Comparison of ENCODE assay signal across 10 cellular contexts in genomic region chr12:84497819-84498218, GRCh38.
DNase-seq lines count a peak whose midpoint lies in the region; ATAC-seq and TF ChIP-seq lines count a peak whose summit lies in the region.
"Had no signal": no experiment of that assay in that cellular context is flagged by ENCODE, and none has a peak within 500 bp of the region (broad histone marks: within the 10 kb centered on the region; RNA-seq: fewer than 3 reads in every experiment).

No MANE protein-coding gene starts in this region.

- POLR2A ChIA-PET in BJ (lab: Charles Lee) (no interaction called here), PC-3 (lab: Charles Lee; ENCODE audit: unreplicated experiment) (no interaction called here)

- ATAC-seq in PC-3 (no peak), Right ventricle myocardium superior (ENCODE audit: poor library complexity) (no peak)
- ATAC-seq in stimulated activated naive CD8-positive, alpha-beta T cell treated with anti-CD3 and anti-CD28 coated beads, Interleukin-15, Interleukin-2, amounts not matched to agents 100 U/mL and 50 U/mL, for 24 hours, result no peak

- no peaks in the 10 kb centered on the region for H3K27me3 ChIP-seq in BJ (ENCODE audit: control insufficient read depth, insufficient read depth, low read length)
- H3K27me3 ChIP-seq in GM23248 (replicated peaks; ENCODE audit: insufficient read depth), result no peaks in the 10 kb centered on the region
- no peaks in the 10 kb centered on the region for H3K27me3 ChIP-seq in PC-3 (ENCODE audit: low read length)
- H3K27me3 ChIP-seq in hepatocyte, result no peaks in the 10 kb centered on the region

- DNase-seq in BJ (ENCODE audit: low read depth) (no peak), GM23248 (peak; percentile 9), PC-3 (peak; percentile 25), hepatocyte (ENCODE audit: low spot score) (no peak), EL (no peak), NCI-H128 (lab: John Stamatoyannopoulos, UW; ENCODE audit: unreplicated experiment) (no peak), Right ventricle myocardium superior (no peak)
- DNase-seq in stimulated activated naive CD8-positive, alpha-beta T cell treated with anti-CD3 and anti-CD28 coated beads, Interleukin-15, Interleukin-2, amounts not matched to agents 100 U/mL and 50 U/mL, for 24 hours, result no peak
- DNase-seq: activated naive CD4-positive, alpha-beta T cell had no signal

- no peaks in the 10 kb centered on the region for H3K4me1 ChIP-seq in GM23248 (ENCODE audit: insufficient read depth)
- peaks cover 17% of the 10 kb centered on the region for H3K4me1 ChIP-seq in PC-3 (ENCODE audit: insufficient read depth, low read length)
- no peaks in the 10 kb centered on the region for H3K4me1 ChIP-seq in hepatocyte (ENCODE audit: insufficient read depth)

- BruUV-seq in PC-3 (replicated peaks; lab: Mats Ljungman, UMichigan), result no TSS peak

- no peak overlapping the region for H3K27ac ChIP-seq in GM23248
- no peak overlapping the region for H3K27ac ChIP-seq in PC-3 (ENCODE audit: low read length)
- no peak overlapping the region for H3K27ac ChIP-seq in hepatocyte
- H3K27ac ChIP-seq: epithelial cell of prostate had no signal

- H3K9me2 ChIP-seq in GM23248 (ENCODE audit: insufficient read depth) (no peaks in the 10 kb centered on the region), PC-3 (replicated peaks; ENCODE audit: low read length) (no peaks in the 10 kb centered on the region), hepatocyte (replicated peaks; ENCODE audit: insufficient read depth) (no peaks in the 10 kb centered on the region)

- CTCF ChIA-PET in BJ (lab: Yijun Ruan, JAX), result interaction anchor here (1.0 to 1.5 kb wide), 5 partner anchors 8 to 1812 kb away, joined by 3 to 6 read pairs (median 3); no protein-coding TSS in a partner anchor
- CTCF ChIA-PET in PC-3 (lab: Charles Lee), result interaction anchor here (0.7 kb wide), 1 partner anchor 881 kb away, joined by 3 read pairs; no protein-coding TSS in a partner anchor

- intact Hi-C loops in PC-3 (cut with micrococcal nuclease) (no loop called here), Right ventricle myocardium superior (cut with DNase I) (no loop called here)

- H3K79me2 ChIP-seq in GM23248 (ENCODE audit: insufficient read depth) (no peaks in the 10 kb centered on the region), PC-3 (ENCODE audit: low read length) (no peaks in the 10 kb centered on the region), hepatocyte (no peaks in the 10 kb centered on the region)

- H3K9ac ChIP-seq in GM23248 (no peak overlapping the region), PC-3 (ENCODE audit: low read length) (no peak overlapping the region)

- H3K9me3 ChIP-seq in GM23248 (ENCODE audit: low read depth), result no peaks in the 10 kb centered on the region
- no peaks in the 10 kb centered on the region for H3K9me3 ChIP-seq in PC-3 (ENCODE audit: low read length)
- H3K9me3 ChIP-seq in hepatocyte (ENCODE audit: low read depth), result no peaks in the 10 kb centered on the region

- H2AFZ ChIP-seq in GM23248 (no peak overlapping the region), PC-3 (ENCODE audit: low read length) (no peak overlapping the region), hepatocyte (no peak overlapping the region)

- no peak overlapping the region for H3K4me3 ChIP-seq in BJ (ENCODE audit: low read depth, low read length)
- no peak overlapping the region for H3K4me3 ChIP-seq in GM23248
- no peak overlapping the region for H3K4me3 ChIP-seq in PC-3 (ENCODE audit: low read length)
- no peak overlapping the region for H3K4me3 ChIP-seq in hepatocyte

- in situ Hi-C loops in GM23248 (cut with MboI), result loop anchor here (25.0 kb wide), 1 partner anchor 1811 kb away; the partner anchor contains the start of gene TMTC2

- no peaks in the 10 kb centered on the region for H3F3A ChIP-seq in GM23248 (ENCODE audit: insufficient read depth)
- H3F3A ChIP-seq in PC-3 (ENCODE audit: low read length, unreplicated experiment), result no peaks in the 10 kb centered on the region

- WGBS in GM23248 (ENCODE audit: low coverage in 1 of 2, low lambda C conversion rate in 2 of 2, missing lambda C conversion rate in 2 of 2), 2 experiments, result 83 to 90% methylated on average over 1 of the region's 1 CpG
- 68% methylated on average over 1 of the region's 1 CpG for WGBS in hepatocyte (ENCODE audit: low lambda C conversion rate, missing lambda C conversion rate)

- H3K36me3 ChIP-seq in BJ (ENCODE audit: control insufficient read depth, insufficient read depth, low read length) (no peaks in the 10 kb centered on the region), GM23248 (ENCODE audit: low read depth) (no peaks in the 10 kb centered on the region), PC-3 (ENCODE audit: low read depth, low read length) (no peaks in the 10 kb centered on the region), hepatocyte (replicated peaks; ENCODE audit: insufficient read depth, low read depth) (no peaks in the 10 kb centered on the region)

- TF ChIP-seq CTCF in BJ (IDR thresholded peaks at IDR 0.05; ENCODE audit: insufficient read depth, low read depth, low read length) (peak; percentile 36; the same call in 1 of the 2 replicates), PC-3 (conservative IDR thresholded peaks at IDR 0.05; ENCODE audit: low read depth, low read length) (peak; percentile 51), hepatocyte (IDR thresholded peaks at IDR 0.05; ENCODE audit: poor library complexity) (peak; percentile 30)

- H4K20me1 ChIP-seq in GM23248 (ENCODE audit: insufficient read depth), result no peaks in the 10 kb centered on the region
- no peaks in the 10 kb centered on the region for H4K20me1 ChIP-seq in PC-3 (ENCODE audit: low read length)
- no peaks in the 10 kb centered on the region for H4K20me1 ChIP-seq in hepatocyte (ENCODE audit: insufficient read depth, poor library complexity, severe bottlenecking)

- H3K4me2 ChIP-seq in GM23248 (ENCODE audit: unreplicated experiment) (no peak overlapping the region), PC-3 (ENCODE audit: low read length) (no peak overlapping the region), hepatocyte (no peak overlapping the region)

Comparison
In these comparisons a context has a peak if more than half of its experiments do, and no peak if none do; other contexts are left out.
1. DNase-seq: peak in GM23248 (single experiment) and PC-3 (single experiment); none in BJ (single experiment), hepatocyte (single experiment), stimulated activated naive CD8-positive, alpha-beta T cell treated with anti-CD3 and anti-CD28 coated beads, Interleukin-15, Interleukin-2, amounts not matched to agents 100 U/mL and 50 U/mL, for 24 hours (single experiment), EL (single experiment), NCI-H128 (single experiment) and Right ventricle myocardium superior (single experiment).
2. Peak in every context shown above with its lines, with median percentiles within 50 percentile points of each other: CTCF ChIP-seq.